Comparison of ENCODE assay signal across 10 cellular contexts in the genomic region with DNA sequence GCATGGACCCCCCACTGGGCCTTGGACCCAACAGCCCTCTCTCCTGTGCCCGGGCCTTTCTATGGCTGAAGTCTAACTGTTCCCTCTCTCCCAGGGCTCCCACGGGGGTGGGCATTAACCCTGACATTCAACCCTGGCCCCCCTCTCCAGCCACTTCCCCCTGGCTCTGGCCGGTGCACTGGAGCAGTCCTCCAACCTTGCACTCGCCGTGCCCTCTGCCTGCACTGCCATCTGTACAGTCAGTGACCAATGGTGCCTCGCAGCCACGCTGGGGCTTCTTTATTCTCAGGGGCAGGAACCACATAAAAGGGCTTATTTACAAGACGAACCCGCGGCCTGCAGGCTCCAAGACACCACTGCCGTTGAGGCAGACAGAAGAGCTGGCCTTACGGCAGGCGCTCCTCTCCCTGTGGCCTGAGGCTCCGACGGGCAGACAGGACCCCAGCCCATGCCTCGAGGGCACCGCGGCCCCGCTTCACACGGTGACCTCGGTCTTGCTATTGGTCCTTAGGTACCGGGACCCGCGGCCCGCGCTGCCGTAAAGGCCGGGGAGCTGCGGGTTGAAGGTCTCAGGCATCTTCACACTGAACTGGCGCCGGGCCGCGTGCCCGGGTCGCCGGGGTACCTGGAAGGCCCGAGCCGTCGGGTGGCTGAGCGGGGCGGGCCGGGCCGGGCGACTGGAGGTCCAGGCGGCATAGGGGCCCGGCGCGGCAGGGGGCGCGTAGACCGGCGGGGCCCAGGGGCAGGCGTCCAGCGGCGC. TPM values are rescaled to one million over a fixed set of nuclear protein-coding genes. Genes with fewer than 3 reads are reported as not detected.
DNase-seq lines count a peak whose midpoint lies in the region; ATAC-seq and TF ChIP-seq lines count a peak whose summit lies in the region.
"Had no signal": no experiment of that assay in that cellular context is flagged by ENCODE, and none has a peak within 500 bp of the region (broad histone marks: within the 10 kb centered on the region; RNA-seq: fewer than 3 reads in every experiment).

No MANE protein-coding gene starts in this region.

- H3K4me3 Mint-ChIP-seq in activated T-cell treated with anti-CD3 and anti-CD28 coated beads, Interleukin-2, amount 50 U/mL, for 72 hours: peak overlapping the region; percentile 11 to 53
- peak overlapping the region; percentile 70 for H3K4me3 Mint-ChIP-seq in memory B cell

- peaks cover 25% of the 10 kb centered on the region for H3K27me3 Mint-ChIP-seq in activated T-cell treated with anti-CD3 and anti-CD28 coated beads, Interleukin-2, amount 50 U/mL, for 72 hours (ENCODE audit: low read depth)
- H3K27me3 Mint-ChIP-seq in memory B cell: peaks cover 10% of the 10 kb centered on the region

- in situ Hi-C loops in mammary epithelial cell (cut with MboI; ENCODE audit: low sequenced_read_pairs in 2 of 2): no loop called here

- H3K27me3 ChIP-seq in mammary epithelial cell (ENCODE audit: insufficient read depth, low read length) (peaks cover 32% of the 10 kb centered on the region), thoracic aorta (replicated peaks; ENCODE audit: insufficient read depth) (peaks cover 14% of the 10 kb centered on the region)

- TF ChIP-seq CTCF in mammary epithelial cell (conservative IDR thresholded peaks at IDR 0.05 in 1 of 2, IDR thresholded peaks at IDR 0.05 in 1 of 2; ENCODE audit: extremely low read depth in 1 of 2, insufficient read depth in 1 of 2, low read depth in 1 of 2, low read length in 2 of 2) (no peak), thoracic aorta (IDR thresholded peaks at IDR 0.05) (no peak)

- no peak overlapping the region for H3K9ac ChIP-seq in mammary epithelial cell (ENCODE audit: insufficient read depth, low read length)

- no TSS peak for BruUV-seq in mammary epithelial cell (replicated peaks; lab: Mats Ljungman, UMichigan)

- ATAC-seq in activated T-cell treated with anti-CD3 and anti-CD28 coated beads, Interleukin-2, amount 50 U/mL, for 72 hours (replicated peaks in 1 of 2): no peak
- ATAC-seq in memory B cell (ENCODE audit: low read depth): no peak
- ATAC-seq in thoracic aorta (ENCODE audit: insufficient number of reproducible peaks, low FRiP score, low read depth): no peak
- ATAC-seq in GM21423 (IDR thresholded peaks at IDR 0.05; ENCODE audit: unreplicated experiment): no peak
- no peak for ATAC-seq in GM21381 (IDR thresholded peaks at IDR 0.05; ENCODE audit: unreplicated experiment)

- H4K20me1 ChIP-seq in mammary epithelial cell (ENCODE audit: insufficient read depth, low read length): no peaks in the 10 kb centered on the region

- no peak overlapping the region for H2AFZ ChIP-seq in mammary epithelial cell (ENCODE audit: low read depth, low read length)

- peaks cover 0 to 3% of the 10 kb centered on the region in 2 donors for H3K36me3 Mint-ChIP-seq in activated T-cell treated with anti-CD3 and anti-CD28 coated beads, Interleukin-2, amount 50 U/mL, for 72 hours (ENCODE audit: insufficient read depth in 2 of 2)
- peaks cover 8% of the 10 kb centered on the region for H3K36me3 Mint-ChIP-seq in memory B cell

- H3K4me1 ChIP-seq in mammary epithelial cell (ENCODE audit: insufficient read depth, low read length) (peaks cover 11% of the 10 kb centered on the region), thoracic aorta (ENCODE audit: control insufficient read depth in 1 of 2, low read depth in 2 of 2) (peaks cover 13 to 19% of the 10 kb centered on the region in 2 donors)

- no peaks in the 10 kb centered on the region for H3K9me3 Mint-ChIP-seq in activated T-cell treated with anti-CD3 and anti-CD28 coated beads, Interleukin-2, amount 50 U/mL, for 72 hours
- H3K9me3 Mint-ChIP-seq in memory B cell: no peaks in the 10 kb centered on the region

- no peak for DNase-seq in activated T-cell treated with anti-CD3 and anti-CD28 coated beads, Interleukin-2, amount 50 U/mL, for 72 hours
- DNase-seq in activated T-cell treated with anti-CD3 and anti-CD28 coated beads, Interleukin-2, amount 50 U/mL, for 1 hour: no peak
- no peak for DNase-seq in mammary epithelial cell
- DNase-seq in memory B cell (ENCODE audit: low spot score in 2 of 2): peak in 1 of 2 donors; percentile 50
- no peak for DNase-seq in thoracic aorta (ENCODE audit: low spot score)
- DNase-seq in activated CD4-positive, alpha-beta T cell treated with anti-CD3 and anti-CD28 coated beads, Interleukin-2, amount 50 U/mL, for 1 hour: no peak
- DNase-seq: NCI-H146, SHP77 treated with DMSO at 0.1 percent for 48 hours had no signal

- H3K27ac ChIP-seq in mammary epithelial cell (ENCODE audit: insufficient read depth, low read depth, low read length): no peak overlapping the region
- H3K27ac ChIP-seq in thoracic aorta: no peak overlapping the region

- H3K4me1 Mint-ChIP-seq in activated T-cell treated with anti-CD3 and anti-CD28 coated beads, Interleukin-2, amount 50 U/mL, for 72 hours (ENCODE audit: low read depth): peaks cover 45% of the 10 kb centered on the region
- peaks cover 31% of the 10 kb centered on the region for H3K4me1 Mint-ChIP-seq in memory B cell

- CTCF ChIA-PET in mammary epithelial cell (lab: Charles Lee; ENCODE audit: low non-redundant PET): no interaction called here

- 91% methylated on average over 11 of the region's 55 CpGs for WGBS in mammary epithelial cell (ENCODE audit: low coverage, missing lambda C conversion rate)

- no peak overlapping the region for H3K27ac Mint-ChIP-seq in activated T-cell treated with anti-CD3 and anti-CD28 coated beads, Interleukin-2, amount 50 U/mL, for 72 hours
- peak overlapping the region; percentile 90 for H3K27ac Mint-ChIP-seq in memory B cell

- intact Hi-C loops in mammary epithelial cell (cut with micrococcal nuclease): no loop called here

- dilution Hi-C loops in mammary epithelial cell (cut with HindIII; ENCODE audit: low sequenced_read_pairs): no loop called here

- no peaks in the 10 kb centered on the region for H3K79me2 ChIP-seq in mammary epithelial cell (ENCODE audit: insufficient read depth, low read length)

- H3K4me3 ChIP-seq in mammary epithelial cell (replicated peaks in 1 of 3; ENCODE audit: insufficient read depth in 1 of 3, low read depth in 2 of 3, low read length in 3 of 3) (no peak overlapping the region), thoracic aorta (peak overlapping the region; percentile 63)

- H3K9me3 ChIP-seq in mammary epithelial cell (replicated peaks; ENCODE audit: insufficient read depth, low read length) (no peaks in the 10 kb centered on the region), thoracic aorta (no peaks in the 10 kb centered on the region)

- peaks cover under 1% of the 10 kb centered on the region for H3K36me3 ChIP-seq in mammary epithelial cell (ENCODE audit: insufficient read depth, low read length)
- peaks cover 14% of the 10 kb centered on the region for H3K36me3 ChIP-seq in thoracic aorta

- H3K4me2 ChIP-seq in mammary epithelial cell (ENCODE audit: insufficient read depth, low read depth, low read length): peak overlapping the region; percentile 32

RNA-seq across cellular contexts. Expression of a gene that starts 5.4 kb away (rescaled TPM):
- 1 to 10 TPM; 2.0 to 3.2 TPM for total RNA-seq in activated T-cell treated with anti-CD3 and anti-CD28 coated beads, Interleukin-2, amount 50 U/mL, for 72 hours
- total RNA-seq in mammary epithelial cell: not detected
- polyA plus RNA-seq in mammary epithelial cell: not detected
- not detected for polyA minus RNA-seq in mammary epithelial cell
- total RNA-seq in thoracic aorta: not detected

RNA-seq across cellular contexts. Expression of a gene that starts 17.1 kb away (rescaled TPM):
- total RNA-seq in activated T-cell treated with anti-CD3 and anti-CD28 coated beads, Interleukin-2, amount 50 U/mL, for 72 hours: 1 to 10 TPM; 6.1 to 7.3 TPM
- total RNA-seq in mammary epithelial cell: under 1 TPM; under 0.01 to 0.21 TPM
- 0.07 TPM for polyA plus RNA-seq in mammary epithelial cell
- polyA minus RNA-seq in mammary epithelial cell: not detected
- not detected for total RNA-seq in thoracic aorta

RNA-seq across cellular contexts. Expression of a gene that starts 37.5 kb away (rescaled TPM):
- total RNA-seq in activated T-cell treated with anti-CD3 and anti-CD28 coated beads, Interleukin-2, amount 50 U/mL, for 72 hours: 10 to 100 TPM; 66.1 to 74.5 TPM
- total RNA-seq in mammary epithelial cell (10 to 100 TPM in 1 of 2 donors, under 1 TPM in 1; 0.50 to 20.0 TPM), thoracic aorta (not detected)
- 38.2 TPM for polyA plus RNA-seq in mammary epithelial cell
- polyA minus RNA-seq in mammary epithelial cell: 24.8 TPM

RNA-seq across cellular contexts. Expression of a gene that starts 59.8 kb away (rescaled TPM):
- 1 to 10 TPM; 4.5 to 4.7 TPM for total RNA-seq in activated T-cell treated with anti-CD3 and anti-CD28 coated beads, Interleukin-2, amount 50 U/mL, for 72 hours
- total RNA-seq in mammary epithelial cell (1 to 10 TPM in 1 of 2 donors, under 1 TPM in 1; 0.73 to 1.7 TPM), thoracic aorta (not detected)
- 0.70 TPM for polyA plus RNA-seq in mammary epithelial cell
- polyA minus RNA-seq in mammary epithelial cell: not detected

Comparison
In these comparisons a context has a peak if more than half of its experiments do, and no peak if none do; other contexts are left out.
1. RNA of a gene that starts 17.1 kb away (total RNA-seq): 6.1 to 7.3 TPM in activated T-cell treated with anti-CD3 and anti-CD28 coated beads, Interleukin-2, amount 50 U/mL, for 72 hours; under 0.01 to 0.21 TPM in mammary epithelial cell and not detected in thoracic aorta; every median in the first group is over 4 times any median in the second.